In genomic region chr12:12356886-12357696, GRCh38 we compare ENCODE assay signal across 8 cellular contexts. TPM values are rescaled to one million over a fixed set of nuclear protein-coding genes. Genes with fewer than 3 reads are reported as not detected.
DNase-seq lines count a peak whose midpoint lies in the region; ATAC-seq and TF ChIP-seq lines count a peak whose summit lies in the region.

Gene BORCS5, plus strand, starts transcription at chr12:12357078. Its CDS starts 374 bp downstream, at chr12:12357452.

- H3K36me3 ChIP-seq in breast epithelium, result no peaks in the 10 kb centered on the region
- H3K36me3 ChIP-seq in skeletal muscle tissue (ENCODE audit: control insufficient read depth in 3 of 3, insufficient read depth in 3 of 3, low read length in 3 of 3), result no peaks in the 10 kb centered on the region

- peaks cover 0 to 8% of the 10 kb centered on the region in 2 donors for H3K4me1 ChIP-seq in breast epithelium
- H3K4me1 ChIP-seq in skeletal muscle tissue (ENCODE audit: control insufficient read depth in 3 of 3, insufficient read depth in 3 of 3, low read length in 3 of 3), result peaks cover 9 to 23% (median 12%) of the 10 kb centered on the region in 3 donors

- peak within 1 kb of the TSS; percentile 93 for H3K4me3 ChIP-seq in AG04450 (ENCODE audit: low read depth, low read length)
- H3K4me3 ChIP-seq in breast epithelium, result peak within 1 kb of the TSS; percentile 88 to 95 (median 91)
- H3K4me3 ChIP-seq in iPS-18c (ENCODE audit: insufficient read depth, low read depth, low read length), result peak within 1 kb of the TSS; percentile 78
- peak within 1 kb of the TSS; percentile 85 to 97 (median 93) for H3K4me3 ChIP-seq in skeletal muscle tissue (ENCODE audit: low read length in 3 of 3)

- peak; percentile 94 for TF ChIP-seq POLR2A in breast epithelium (IDR thresholded peaks at IDR 0.05)

- intact Hi-C loops in breast epithelium (cut with DNase I; ENCODE audit: low total_unique reads), result no loop called here

- peak within 1 kb of the TSS; percentile 57 for H3K27ac ChIP-seq in AG04450 (ENCODE audit: low read depth, low read length)
- peak within 1 kb of the TSS; percentile 94 for H3K27ac ChIP-seq in VCaP
- peak within 1 kb of the TSS; percentile 97 to 98 for H3K27ac ChIP-seq in breast epithelium
- H3K27ac ChIP-seq in skeletal muscle tissue (ENCODE audit: low read depth, low read length), result peak within 1 kb of the TSS; percentile 96

- TF ChIP-seq CTCF in AG04450 (IDR thresholded peaks at IDR 0.05; ENCODE audit: low read depth, low read length), result no peak; the same call in 1 of the 2 replicates
- TF ChIP-seq CTCF in VCaP (conservative IDR thresholded peaks at IDR 0.05), result peak; percentile 43
- peak in 1 of 3 donors; percentile 10 for TF ChIP-seq CTCF in breast epithelium (IDR thresholded peaks at IDR 0.05)

- H3K27me3 ChIP-seq in AG04450 (ENCODE audit: control insufficient read depth, insufficient read depth, low read length), result no peaks in the 10 kb centered on the region
- no peaks in the 10 kb centered on the region for H3K27me3 ChIP-seq in breast epithelium
- H3K27me3 ChIP-seq in skeletal muscle tissue (ENCODE audit: control insufficient read depth in 3 of 3, insufficient read depth in 3 of 3, low read length in 3 of 3), result no peaks in the 10 kb centered on the region

- ATAC-seq in GM18870 (IDR thresholded peaks at IDR 0.05; ENCODE audit: unreplicated experiment), result peak; percentile 84
- ATAC-seq in HG03135 (IDR thresholded peaks at IDR 0.05; ENCODE audit: unreplicated experiment), result peak; percentile 89

- H3K9ac ChIP-seq in skeletal muscle tissue (ENCODE audit: low read depth in 1 of 3, low read length in 3 of 3), result peak within 1 kb of the TSS; percentile 93 to 96 (median 94)

- H3K9me3 ChIP-seq in AG04450 (ENCODE audit: control insufficient read depth, insufficient read depth, low read length) (no peaks in the 10 kb centered on the region), breast epithelium (no peaks in the 10 kb centered on the region), iPS-18c (ENCODE audit: control insufficient read depth, insufficient read depth, low read length) (peaks cover 2% of the 10 kb centered on the region), skeletal muscle tissue (ENCODE audit: control insufficient read depth in 3 of 3, low read length in 3 of 3) (no peaks in the 10 kb centered on the region)

- DNase-seq in AG04450 (ENCODE audit: low read depth, low spot score) (peak; percentile 60), NCI-H2196 (lab: John Stamatoyannopoulos, UW; ENCODE audit: unreplicated experiment) (peak; percentile 88), breast epithelium (ENCODE audit: low spot score in 2 of 2) (peak; percentile 95 to 96)

- CTCF ChIA-PET in AG04450 (lab: Charles Lee), result interaction anchor here (0.8 to 2.1 kb wide), 9 partner anchors 9 to 1607 kb away, joined by 3 to 11 read pairs (median 3); partner anchors contain the start of gene DUSP16

- POLR2A ChIA-PET in AG04450 (lab: Yijun Ruan, JAX), result interaction anchor here (0.7 to 2.0 kb wide), 3 partner anchors 8 to 90 kb away, joined by 3 to 8 read pairs (median 5); partner anchors contain the start of gene LRP6

RNA-seq across cellular contexts. Expression of gene BORCS5, which starts in this region (rescaled TPM):
- 13.6 and 14.1 TPM in 2 replicates for polyA plus RNA-seq in AG04450 (2011; rRNA removed)
- polyA minus RNA-seq in AG04450 (2011; rRNA and poly(A)+ RNA removed), result 28.5 and 29.5 TPM in 2 replicates
- total RNA-seq in breast epithelium (10 to 100 TPM; 13.5 to 20.3 (median 17.4) TPM), skeletal muscle tissue (19.3 TPM)

Comparison
In these comparisons a context has a peak if more than half of its experiments do, and no peak if none do; other contexts are left out.
1. Peak in every context shown above with its lines: DNase-seq, ATAC-seq, H3K4me3 ChIP-seq and H3K27ac ChIP-seq.